In genomic region chr5:13478831-13479465, GRCh38 we compare ENCODE assay signal across 9 cellular contexts.
A peak's percentile ranks its signal among the peaks of the same experiment; 100 is the strongest.
DNase-seq lines count a peak whose midpoint lies in the region; ATAC-seq, FAIRE-seq and TF ChIP-seq lines count a peak whose summit lies in the region.
"Had no signal": no experiment of that assay in that cellular context is flagged by ENCODE, and none has a peak within 500 bp of the region (broad histone marks: within the 10 kb centered on the region; RNA-seq: fewer than 3 reads in every experiment).

No MANE protein-coding gene starts in this region.

- FAIRE-seq in H1 (lab: Jason Lieb, UNC): peak; percentile 80

- TF ChIP-seq POLR2A in H1 (IDR thresholded peaks at IDR 0.05; ENCODE audit: control extremely low read depth in 1 of 2, low read depth in 2 of 2, low read length in 2 of 2): no peak

- TF ChIP-seq CTCF in OCI-LY3 (IDR thresholded peaks at IDR 0.05; ENCODE audit: low read depth, low read length) (peak; percentile 53), H1 (IDR thresholded peaks at IDR 0.05; ENCODE audit: control extremely low read depth in 1 of 3, insufficient read depth in 1 of 3, low read depth in 1 of 3, low read length in 3 of 3) (peak in 2 of 3 experiments; percentile 67 to 75; a peak in 3 of 4 replicates), neural cell (IDR thresholded peaks at IDR 0.05; ENCODE audit: poor library complexity, severe bottlenecking) (peak; percentile 81)

- no peaks in the 10 kb centered on the region for H3F3A ChIP-seq in neural cell (ENCODE audit: insufficient read depth, low read length, poor library complexity, severe bottlenecking)

- no peak overlapping the region for H3K14ac ChIP-seq in H1 (ENCODE audit: insufficient read length)

- H3K23me2 ChIP-seq in H1 (ENCODE audit: low read depth, low read length): no peaks in the 10 kb centered on the region

- H3K56ac ChIP-seq in H1 (replicated peaks; ENCODE audit: insufficient read length, low read depth, low read length): no peak overlapping the region

- TF ChIP-seq EP300 in H1 (IDR thresholded peaks at IDR 0.05; ENCODE audit: borderline replicate concordance in 1 of 2, low read depth in 2 of 2, low read length in 2 of 2): no peak
- no peak for TF ChIP-seq EP300 in neural cell (conservative IDR thresholded peaks at IDR 0.05; ENCODE audit: poor library complexity, severe bottlenecking)

- no peaks in the 10 kb centered on the region for H3K4me1 ChIP-seq in OCI-LY3 (ENCODE audit: low read length)
- H3K4me1 ChIP-seq in H1 (replicated peaks in 1 of 4; ENCODE audit: control insufficient read depth in 3 of 4, insufficient read depth in 4 of 4, low read length in 3 of 4): 0 out of 7 replicates have a peak, but pooled peaks cover 0 to 3% (median 2%) of the 10 kb centered on the region in 4 experiments
- H3K4me1 ChIP-seq: SJSA1 had no signal

- H3K79me2 ChIP-seq in OCI-LY3 (ENCODE audit: low read length): no peaks in the 10 kb centered on the region
- H3K79me2 ChIP-seq in H1 (ENCODE audit: control insufficient read depth in 1 of 2, insufficient read depth in 2 of 2, low read length in 2 of 2): no peaks in the 10 kb centered on the region
- H3K79me2 ChIP-seq in neural cell (replicated peaks; ENCODE audit: insufficient read depth, low read length): no peaks in the 10 kb centered on the region

- H3K4me2 ChIP-seq in OCI-LY3 (ENCODE audit: low read length) (peak overlapping the region; percentile 58), H1 (ENCODE audit: insufficient read depth in 1 of 2, low read depth in 2 of 2, low read length in 2 of 2) (no peak overlapping the region), neural cell (ENCODE audit: low read length) (no peak overlapping the region)

- no peaks in the 10 kb centered on the region for H3K79me1 ChIP-seq in H1 (ENCODE audit: low read depth, low read length)

- peak; percentile 89 to 92 for TF ChIP-seq RAD21 in H1 (IDR thresholded peaks at IDR 0.05 in 1 of 2, conservative IDR thresholded peaks at IDR 0.05 in 1 of 2; ENCODE audit: low read depth in 2 of 2, low read length in 2 of 2)
- peak; percentile 88 for TF ChIP-seq RAD21 in neural cell (conservative IDR thresholded peaks at IDR 0.05)

- H4K8ac ChIP-seq in H1 (ENCODE audit: extremely low read depth, insufficient read depth, low read length): no peak overlapping the region

- H3K9ac ChIP-seq in OCI-LY3 (ENCODE audit: low read length) (no peak overlapping the region), H1 (replicated peaks in 1 of 4; ENCODE audit: extremely low read depth in 1 of 4, low read depth in 3 of 4, low read length in 3 of 4) (no peak overlapping the region), neural cell (ENCODE audit: low read length) (no peak overlapping the region)

- no peak overlapping the region for H2AFZ ChIP-seq in OCI-LY3 (ENCODE audit: low read depth, low read length)
- H2AFZ ChIP-seq in H1 (ENCODE audit: low read length): no peak overlapping the region
- H2AFZ ChIP-seq in neural cell (ENCODE audit: low read depth, low read length): no peak overlapping the region

- no peak overlapping the region for H2BK20ac ChIP-seq in H1 (ENCODE audit: low read length)

- H2BK120ac ChIP-seq in H1 (replicated peaks; ENCODE audit: low read depth, low read length): no peak overlapping the region

- WGBS in H1 (ENCODE audit: extremely low coverage in 1 of 2, insufficient coverage in 1 of 2, insufficient read length in 1 of 2, insufficient replicate concordance in 2 of 2, low coverage in 1 of 2, low lambda C conversion rate in 2 of 2, missing lambda C conversion rate in 1 of 2), 2 experiments: 45% methylated on average over 8 of the region's 9 CpGs; no CpG with 5 or more reads in 1 of the 2 experiments

- H2BK15ac ChIP-seq in H1 (ENCODE audit: low read length): no peak overlapping the region

- no peak overlapping the region for H4K5ac ChIP-seq in H1 (ENCODE audit: insufficient read length, low read depth, low read length)

- H3K9me3 ChIP-seq in OCI-LY3 (ENCODE audit: insufficient read depth, low read length) (no peaks in the 10 kb centered on the region), H1 (ENCODE audit: insufficient read depth in 2 of 2, low read depth in 1 of 2, low read length in 1 of 2) (no peaks in the 10 kb centered on the region; a peak in 1 of 4 replicates), neural cell (ENCODE audit: low read length) (no peaks in the 10 kb centered on the region)
- H3K9me3 ChIP-seq: SJSA1 had no signal

- CTCF ChIA-PET in H1 (lab: Charles Lee; ENCODE audit: partially characterized antibody): interaction anchor here (0.6 to 3.8 kb wide), 61 partner anchors 8 to 1559 kb away, joined by 3 to 19 read pairs (median 4); no protein-coding TSS in a partner anchor

- peak; percentile 82 for DNase-seq in ELR (ENCODE audit: low read depth)
- peak; percentile 55 for DNase-seq in HS-5 (ENCODE audit: low read depth)
- peak; percentile 17 to 48 for DNase-seq in H1 (ENCODE audit: low read depth in 1 of 2, low spot score in 2 of 2)
- no peak for DNase-seq in stimulated activated CD4-positive, alpha-beta T cell treated with anti-CD3 and anti-CD28 coated beads, Interleukin-2, amount 100 ng/mL, for 48 hours
- no peak for DNase-seq in stimulated activated naive CD4-positive, alpha-beta T cell treated with Interleukin-2 at 50 U/mL for 16 hours (lab: John Stamatoyannopoulos, UW)

- no peak overlapping the region for H3K23ac ChIP-seq in H1 (ENCODE audit: insufficient read length)

- no peaks in the 10 kb centered on the region for H3K9me2 ChIP-seq in neural cell (ENCODE audit: insufficient read depth, low read length)

- H3K4me3 ChIP-seq in OCI-LY3 (ENCODE audit: low read length) (peak overlapping the region; percentile 52), H1 (ENCODE audit: extremely low read depth in 1 of 4, insufficient read depth in 2 of 4, low read depth in 3 of 4, low read length in 4 of 4) (no peak overlapping the region), neural cell (ENCODE audit: low read length) (no peak overlapping the region)
- H3K4me3 ChIP-seq: SJSA1 had no signal

- no peak overlapping the region for H3K4ac ChIP-seq in H1 (replicated peaks; ENCODE audit: insufficient read length, low read depth, low read length)

- H3K27me3 ChIP-seq in OCI-LY3 (ENCODE audit: low read depth, low read length): no peaks in the 10 kb centered on the region
- no peaks in the 10 kb centered on the region for H3K27me3 ChIP-seq in H1 (replicated peaks in 1 of 4; ENCODE audit: control insufficient read depth in 3 of 4, extremely low read depth in 1 of 4, insufficient read depth in 3 of 4, low read length in 3 of 4)
- no peaks in the 10 kb centered on the region for H3K27me3 ChIP-seq in neural cell (ENCODE audit: insufficient read depth, low read depth, low read length)
- H3K27me3 ChIP-seq: SJSA1 had no signal

- no peak overlapping the region for H3K18ac ChIP-seq in H1 (ENCODE audit: extremely low read depth, low read length)

- H3K27ac ChIP-seq in OCI-LY3 (ENCODE audit: low read length): no peak overlapping the region
- H3K27ac ChIP-seq in H1 (ENCODE audit: low read depth, low read length): no peak overlapping the region
- no peak overlapping the region for H3K27ac ChIP-seq in neural cell (ENCODE audit: low read length)
- H3K27ac ChIP-seq: SJSA1 had no signal

- no peak overlapping the region for H2BK5ac ChIP-seq in H1 (ENCODE audit: low read depth, low read length)

- no peak overlapping the region for H4K91ac ChIP-seq in H1 (replicated peaks; ENCODE audit: insufficient read length, low read length)

- H4K20me1 ChIP-seq in OCI-LY3 (ENCODE audit: insufficient read depth, low read length): no peaks in the 10 kb centered on the region
- H4K20me1 ChIP-seq in H1 (replicated peaks in 1 of 2; ENCODE audit: control insufficient read depth in 1 of 2, insufficient read depth in 2 of 2, low read length in 2 of 2): no peaks in the 10 kb centered on the region
- no peaks in the 10 kb centered on the region for H4K20me1 ChIP-seq in neural cell (ENCODE audit: insufficient read depth)

- POLR2A ChIA-PET in H1 (lab: Charles Lee; ENCODE audit: partially characterized antibody): interaction anchor here (0.6 to 1.0 kb wide), 2 partner anchors 231 to 818 kb away, joined by 3 to 4 read pairs; no protein-coding TSS in a partner anchor

- H2AK5ac ChIP-seq in H1 (ENCODE audit: low read depth, low read length): no peak overlapping the region

- no peak for ATAC-seq in HG03108 (IDR thresholded peaks at IDR 0.05; ENCODE audit: unreplicated experiment)

- no peak overlapping the region for H2BK12ac ChIP-seq in H1 (ENCODE audit: low read depth, low read length)

- no peaks in the 10 kb centered on the region for H3K36me3 ChIP-seq in OCI-LY3 (replicated peaks; ENCODE audit: low read depth, low read length)
- no peaks in the 10 kb centered on the region for H3K36me3 ChIP-seq in H1 (ENCODE audit: control insufficient read depth in 2 of 4, insufficient read depth in 4 of 4, low read length in 3 of 4)
- no peaks in the 10 kb centered on the region for H3K36me3 ChIP-seq in neural cell (ENCODE audit: insufficient read depth, low read length)
- H3K36me3 ChIP-seq: SJSA1 had no signal

TF ChIP-seq in H1, 55 proteins besides CTCF, POLR2A, EP300 and RAD21 (continues in another document):
- TF ChIP-seq CHD1 (IDR thresholded peaks at IDR 0.05; ENCODE audit: low read depth, low read length) (no peak), NANOG (IDR thresholded peaks at IDR 0.05; ENCODE audit: insufficient read depth, low read depth, low read length, poor library complexity, severe bottlenecking) (no peak), CHD2 (IDR thresholded peaks at IDR 0.05; ENCODE audit: low read length) (no peak), RXRA (IDR thresholded peaks at IDR 0.05; ENCODE audit: insufficient read depth, low read depth, low read length) (no peak), JUND (IDR thresholded peaks at IDR 0.05; ENCODE audit: low read length) (no peak), CEBPB (IDR thresholded peaks at IDR 0.05; ENCODE audit: low read depth, low read length) (no peak)

TF ChIP-seq in neural cell, 6 proteins besides CTCF, POLR2A, EP300 and RAD21:
- peak; percentile 79 for TF ChIP-seq SMC3 (conservative IDR thresholded peaks at IDR 0.05; ENCODE audit: poor library complexity)
- TF ChIP-seq POLR2AphosphoS5 (IDR thresholded peaks at IDR 0.05): no peak

Comparison
In these comparisons a context has a peak if more than half of its experiments do, and no peak if none do; other contexts are left out.
1. DNase-seq: peak in ELR (single experiment), HS-5 (single experiment) and H1 (2 of 2); none in stimulated activated CD4-positive, alpha-beta T cell treated with anti-CD3 and anti-CD28 coated beads, Interleukin-2, amount 100 ng/mL, for 48 hours (0 of 2) and stimulated activated naive CD4-positive, alpha-beta T cell treated with Interleukin-2 at 50 U/mL for 16 hours (single experiment).
2. Peak in every context shown above with its lines, with median percentiles within 50 percentile points of each other: CTCF ChIP-seq.